ENCODE assay signal across 2 cellular contexts in genomic region chr11:86495341-86495740, GRCh38.
TF ChIP-seq lines count a peak whose summit lies in the region.

No MANE protein-coding gene starts in this region.

TF ChIP-seq in SK-N-SH, 30 proteins besides CTCF, POLR2A, EP300 and RAD21 (continued from another document):
- no peak for TF ChIP-seq IRF3 (IDR thresholded peaks at IDR 0.05; ENCODE audit: low read depth, low read length)
TF ChIP-seq in SK-N-SH: peak in this region for 0.

TF ChIP-seq in SK-N-SH treated with all-trans-retinoic acid at 6 μM for 48 hours, 23 proteins besides CTCF, POLR2A, EP300 and RAD21 (continued from another document):
- no peak for TF ChIP-seq CREB5 (CRISPR knock-in tag; IDR thresholded peaks at IDR 0.05; ENCODE audit: low read depth)
- TF ChIP-seq SNAI2 (CRISPR knock-in tag; IDR thresholded peaks at IDR 0.05) = no peak
- no peak for TF ChIP-seq TSHZ2 (CRISPR knock-in tag; IDR thresholded peaks at IDR 0.05)
- no peak for TF ChIP-seq PATZ1 (CRISPR knock-in tag; IDR thresholded peaks at IDR 0.05; ENCODE audit: borderline replicate concordance)
